Comparison of ENCODE assay signal across 7 cellular contexts in genomic region chr12:54358945-54359761, GRCh38.
DNase-seq lines count a peak whose midpoint lies in the region; ATAC-seq, FAIRE-seq and TF ChIP-seq lines count a peak whose summit lies in the region.

No MANE protein-coding gene starts in this region.

- ATAC-seq in HG02973 (IDR thresholded peaks at IDR 0.05; ENCODE audit: unreplicated experiment): peak; percentile 96

- H3K4me3 ChIP-seq in astrocyte of the cerebellum (ENCODE audit: low read depth, low read length): peak overlapping the region; percentile 60
- peak overlapping the region; percentile 73 for H3K4me3 ChIP-seq in retinal pigment epithelial cell (ENCODE audit: low read length)

- DNase-seq in GM18507 (ENCODE audit: extremely low spot score, insufficient read length, low read depth) (peak; percentile 90), NCI-H1930 (lab: John Stamatoyannopoulos, UW) (peak; percentile 97), T-helper 22 cell (ENCODE audit: low read depth) (peak; percentile 94), astrocyte of the cerebellum (ENCODE audit: low read depth) (peak; percentile 99), hypothalamus (lab: John Stamatoyannopoulos, UW) (peak; percentile 62 to 99 (median 95)), retinal pigment epithelial cell (ENCODE audit: low read depth) (peak; percentile 100)

- FAIRE-seq in GM18507 (lab: Jason Lieb, UNC): peak; percentile 97

- in situ Hi-C loops in astrocyte of the cerebellum (cut with HindIII; ENCODE audit: low sequenced_read_pairs): no loop called here

- TF ChIP-seq CTCF in astrocyte of the cerebellum (IDR thresholded peaks at IDR 0.05; ENCODE audit: low read depth, low read length, missing control alignments): no peak
- TF ChIP-seq CTCF in retinal pigment epithelial cell (conservative IDR thresholded peaks at IDR 0.05; ENCODE audit: low read depth, low read length): no peak

Comparison
In these comparisons a context has a peak if more than half of its experiments do, and no peak if none do; other contexts are left out.
1. Peak in every context shown above with its lines: DNase-seq, ATAC-seq and H3K4me3 ChIP-seq.